Comparison of ENCODE assay signal across 15 cellular contexts in genomic region chr6:119052292-119052889, GRCh38. TPM values are rescaled to one million over a fixed set of nuclear protein-coding genes. Genes with fewer than 3 reads are reported as not detected.
DNase-seq lines count a peak whose midpoint lies in the region; ATAC-seq lines count a peak whose summit lies in the region.
"Had no signal": no experiment of that assay in that cellular context is flagged by ENCODE, and none has a peak within 500 bp of the region (broad histone marks: within the 10 kb centered on the region; RNA-seq: fewer than 3 reads in every experiment).

No MANE protein-coding gene starts in this region.

- no peaks in the 10 kb centered on the region for H3K27me3 ChIP-seq in GM23248 (replicated peaks; ENCODE audit: insufficient read depth)

- H3K4me1 Mint-ChIP-seq in activated CD4-positive, alpha-beta T cell treated with anti-CD3 and anti-CD28 coated beads, Interleukin-2, amount 10 ng/mL, durations not matched to agents 24 days and 14 days: peaks cover 18% of the 10 kb centered on the region

- H3K4me3 ChIP-seq in GM23248: no peak overlapping the region
- H3K4me3 ChIP-seq: lower lobe of right lung, SJSA1 had no signal

- peak; percentile 70 for DNase-seq in activated CD4-positive, alpha-beta T cell treated with anti-CD3 and anti-CD28 coated beads, Interleukin-2, amount 10 ng/mL, durations not matched to agents 24 days and 14 days
- DNase-seq in activated CD4-positive, alpha-beta T cell treated with anti-CD3 and anti-CD28 coated beads, Interleukin-2, amount 50 U/mL, for 4 hours: no peak
- DNase-seq in SW480 (ENCODE audit: low spot score) (peak; percentile 2), GM23248 (no peak), ureter (ENCODE audit: low spot score) (no peak)
- peak; percentile 56 for DNase-seq in stimulated activated CD4-positive, alpha-beta T cell treated with anti-CD3 and anti-CD28 coated beads, Interleukin-1b, Interleukin-23, amount 100 ng/mL, for 48 hours
- no peak for DNase-seq in effector CD8-positive, alpha-beta T cell (lab: John Stamatoyannopoulos, UW)
- DNase-seq: aorta, HFFc6, lower lobe of right lung, NCI-H1092, NCI-H526 had no signal

- H3K79me2 ChIP-seq in GM23248 (ENCODE audit: insufficient read depth): no peaks in the 10 kb centered on the region

- H4K20me1 ChIP-seq in GM23248 (ENCODE audit: insufficient read depth): no peaks in the 10 kb centered on the region

- H3K27me3 Mint-ChIP-seq in activated CD4-positive, alpha-beta T cell treated with anti-CD3 and anti-CD28 coated beads, Interleukin-2, amount 10 ng/mL, durations not matched to agents 24 days and 14 days: no peaks in the 10 kb centered on the region
- H3K27me3 Mint-ChIP-seq: stimulated activated naive CD8-positive, alpha-beta T cell treated with anti-CD3 and anti-CD28 coated beads, Interleukin-15, Interleukin-2, amounts not matched to agents 100 ng/mL and 50 ng/mL, for 24 hours had no signal

- H3K36me3 Mint-ChIP-seq in activated CD4-positive, alpha-beta T cell treated with anti-CD3 and anti-CD28 coated beads, Interleukin-2, amount 10 ng/mL, durations not matched to agents 24 days and 14 days (ENCODE audit: low read depth): peaks cover 2% of the 10 kb centered on the region

- no peak overlapping the region for H3K4me2 ChIP-seq in GM23248 (ENCODE audit: unreplicated experiment)

- in situ Hi-C loops in GM23248 (cut with MboI): no loop called here

- no peaks in the 10 kb centered on the region for H3K4me1 ChIP-seq in GM23248 (ENCODE audit: insufficient read depth)
- H3K4me1 ChIP-seq: lower lobe of right lung, SJSA1 had no signal

- no peaks in the 10 kb centered on the region for H3K36me3 ChIP-seq in GM23248 (ENCODE audit: low read depth)
- H3K36me3 ChIP-seq: lower lobe of right lung, SJSA1 had no signal

- H3K9me2 ChIP-seq in GM23248 (ENCODE audit: insufficient read depth): no peaks in the 10 kb centered on the region

- H3K27ac ChIP-seq in GM23248: no peak overlapping the region
- H3K27ac ChIP-seq: lower lobe of right lung, SJSA1 had no signal

- no peak overlapping the region for H2AFZ ChIP-seq in GM23248

- H3K4me3 Mint-ChIP-seq in activated CD4-positive, alpha-beta T cell treated with anti-CD3 and anti-CD28 coated beads, Interleukin-2, amount 10 ng/mL, durations not matched to agents 24 days and 14 days: no peak overlapping the region
- H3K4me3 Mint-ChIP-seq: HFFc6; stimulated activated naive CD8-positive, alpha-beta T cell treated with anti-CD3 and anti-CD28 coated beads, Interleukin-15, Interleukin-2, amounts not matched to agents 100 ng/mL and 50 ng/mL, for 24 hours had no signal

- intact Hi-C loops in activated CD4-positive, alpha-beta T cell treated with anti-CD3 and anti-CD28 coated beads, Interleukin-2, amount 10 ng/mL, durations not matched to agents 24 days and 14 days (cut with micrococcal nuclease): loop anchor here (1.0 kb wide), 2 partner anchors 9 to 24 kb away; no protein-coding TSS in a partner anchor

- peak; percentile 70 for ATAC-seq in GM21423 (IDR thresholded peaks at IDR 0.05; ENCODE audit: unreplicated experiment)
- ATAC-seq: lower lobe of right lung had no signal

- no peak overlapping the region for H3K9ac ChIP-seq in GM23248

- H3K9me3 ChIP-seq in GM23248 (ENCODE audit: low read depth): no peaks in the 10 kb centered on the region
- H3K9me3 ChIP-seq: lower lobe of right lung, SJSA1 had no signal

- H3K27ac Mint-ChIP-seq in activated CD4-positive, alpha-beta T cell treated with anti-CD3 and anti-CD28 coated beads, Interleukin-2, amount 10 ng/mL, durations not matched to agents 24 days and 14 days: peak overlapping the region; percentile 5
- H3K27ac Mint-ChIP-seq: HFFc6; stimulated activated naive CD8-positive, alpha-beta T cell treated with anti-CD3 and anti-CD28 coated beads, Interleukin-15, Interleukin-2, amounts not matched to agents 100 ng/mL and 50 ng/mL, for 24 hours had no signal

- H3F3A ChIP-seq in GM23248 (ENCODE audit: insufficient read depth): no peaks in the 10 kb centered on the region

- no peaks in the 10 kb centered on the region for H3K9me3 Mint-ChIP-seq in activated CD4-positive, alpha-beta T cell treated with anti-CD3 and anti-CD28 coated beads, Interleukin-2, amount 10 ng/mL, durations not matched to agents 24 days and 14 days
- H3K9me3 Mint-ChIP-seq: stimulated activated naive CD8-positive, alpha-beta T cell treated with anti-CD3 and anti-CD28 coated beads, Interleukin-15, Interleukin-2, amounts not matched to agents 100 ng/mL and 50 ng/mL, for 24 hours had no signal

- WGBS in GM23248 (ENCODE audit: low coverage in 1 of 2, low lambda C conversion rate in 2 of 2, missing lambda C conversion rate in 2 of 2), 2 experiments: 45 to 46% methylated on average over 2 of the region's 2 CpGs

RNA-seq across cellular contexts. Expression of gene FAM184A, which starts 26.1 kb away (rescaled TPM):
- total RNA-seq in activated CD4-positive, alpha-beta T cell treated with anti-CD3 and anti-CD28 coated beads, Interleukin-2, amount 10 ng/mL, durations not matched to agents 24 days and 14 days: 7.5 and 9.0 TPM in 2 replicates
- total RNA-seq in GM23248 (2014; rRNA removed; shearing (Covaris generic)): not detected in 2 replicates
- 0.25 TPM in 1 of 2 replicates, not detected in the other for polyA plus RNA-seq in GM23248 (2016; fragmentation: Nextera tagmentation; extraction: Ambion mirVana)
- total RNA-seq in ureter: 2.3 TPM
- total RNA-seq: HFFc6, SJSA1 had no signal

Comparison
In these comparisons a context has a peak if more than half of its experiments do, and no peak if none do; other contexts are left out.
1. DNase-seq: peak in activated CD4-positive, alpha-beta T cell treated with anti-CD3 and anti-CD28 coated beads, Interleukin-2, amount 10 ng/mL, durations not matched to agents 24 days and 14 days (single experiment), SW480 (single experiment) and stimulated activated CD4-positive, alpha-beta T cell treated with anti-CD3 and anti-CD28 coated beads, Interleukin-1b, Interleukin-23, amount 100 ng/mL, for 48 hours (single experiment); none in activated CD4-positive, alpha-beta T cell treated with anti-CD3 and anti-CD28 coated beads, Interleukin-2, amount 50 U/mL, for 4 hours (0 of 2), GM23248 (single experiment), effector CD8-positive, alpha-beta T cell (single experiment) and ureter (single experiment).